18 cellular contexts compared by ENCODE assay signal in the genomic region with DNA sequence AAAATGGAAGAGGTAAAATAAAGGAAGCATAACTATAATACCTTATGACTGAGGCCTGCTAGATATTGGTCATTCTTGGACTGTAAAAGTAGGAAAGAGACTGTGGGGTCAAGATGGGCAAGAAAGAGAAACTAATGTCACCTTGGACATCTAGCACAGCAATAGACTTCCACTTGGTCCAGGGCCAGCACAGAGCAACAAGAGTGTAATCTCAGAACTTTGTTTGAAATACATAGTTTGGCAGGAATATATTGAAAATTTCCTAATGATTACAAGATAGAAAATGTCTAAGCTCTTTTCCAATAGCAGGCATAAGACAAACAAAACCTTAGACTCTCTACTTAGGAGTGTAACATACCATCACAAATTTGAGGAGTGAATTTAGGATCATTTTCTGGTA. TPM values are rescaled to one million over a fixed set of nuclear protein-coding genes. Genes with fewer than 3 reads are reported as not detected.
DNase-seq lines count a peak whose midpoint lies in the region; ATAC-seq, FAIRE-seq and TF ChIP-seq lines count a peak whose summit lies in the region.
"Had no signal": no experiment of that assay in that cellular context is flagged by ENCODE, and none has a peak within 500 bp of the region (broad histone marks: within the 10 kb centered on the region; RNA-seq: fewer than 3 reads in every experiment).

No MANE protein-coding gene starts in this region.

- no peak for TF ChIP-seq CTCF in keratinocyte (optimal IDR thresholded peaks at IDR 0.05 in 1 of 3, IDR thresholded peaks at IDR 0.05 in 1 of 3, conservative IDR thresholded peaks at IDR 0.05 in 1 of 3; ENCODE audit: extremely low read depth in 1 of 3, insufficient read depth in 2 of 3, low read length in 3 of 3)

- no peak for TF ChIP-seq POLR2A in H54 (IDR thresholded peaks at IDR 0.05; ENCODE audit: low read depth, low read length)

- H3K79me2 ChIP-seq in keratinocyte (ENCODE audit: control insufficient read depth, insufficient read depth, low read length): peaks cover 79% of the 10 kb centered on the region

- dilution Hi-C loops in keratinocyte (cut with MboI; ENCODE audit: extremely low pct_ligation_motif_present, low sequenced_read_pairs): no loop called here

- ATAC-seq in activated T-cell treated with anti-CD3 and anti-CD28 coated beads, Interleukin-2, amount 50 U/mL, for 72 hours (replicated peaks in 1 of 2): no peak
- ATAC-seq in HG03565 (IDR thresholded peaks at IDR 0.05; ENCODE audit: unreplicated experiment): no peak
- ATAC-seq: Right ventricle myocardium inferior, WTC11 had no signal

- peak overlapping the region; percentile 87 for H3K4me2 ChIP-seq in keratinocyte (ENCODE audit: control insufficient read depth, extremely low read depth, insufficient read depth, low read depth, low read length)

- no peak for DNase-seq in activated T-cell treated with anti-CD3 and anti-CD28 coated beads, Interleukin-2, amount 50 U/mL, for 72 hours
- no peak for DNase-seq in activated T-cell treated with anti-CD3 and anti-CD28 coated beads, Interleukin-2, amount 50 U/mL, for 1 hour
- DNase-seq in H54 (ENCODE audit: insufficient read length, low spot score) (no peak), keratinocyte (ENCODE audit: low read depth, low spot score) (no peak), T-helper 9 cell (no peak), NCI-H524 treated with DMSO at 0.1 percent for 48 hours (lab: John Stamatoyannopoulos, UW) (no peak)
- DNase-seq in activated naive CD8-positive, alpha-beta T cell treated with anti-CD3 and anti-CD28 coated beads for 36 hours: no peak
- DNase-seq: esophagus squamous epithelium; kidney; NCI-H1092 treated with DMSO at 0.1 percent for 48 hours; NCI-H2081 treated with DMSO at 0.1 percent for 48 hours; NCI-H524; stimulated activated CD4-positive, alpha-beta T cell treated with anti-CD3 and anti-CD28 coated beads, Interleukin-2, amount 100 ng/mL, for 24 hours had no signal

- no peaks in the 10 kb centered on the region for H3K36me3 ChIP-seq in keratinocyte (ENCODE audit: control insufficient read depth in 2 of 2, extremely low read depth in 1 of 2, insufficient read depth in 2 of 2, low read length in 2 of 2)
- H3K36me3 ChIP-seq: esophagus squamous epithelium had no signal

- no peaks in the 10 kb centered on the region for H4K20me1 ChIP-seq in keratinocyte (ENCODE audit: control insufficient read depth, extremely low read depth, insufficient read depth, low read length)

- H3K27ac ChIP-seq in keratinocyte (ENCODE audit: control insufficient read depth, insufficient read depth, low read length): peak overlapping the region; percentile 45
- H3K27ac ChIP-seq: esophagus squamous epithelium had no signal

- no peaks in the 10 kb centered on the region for H3K9me3 Mint-ChIP-seq in activated T-cell treated with anti-CD3 and anti-CD28 coated beads, Interleukin-2, amount 50 U/mL, for 72 hours
- no peaks in the 10 kb centered on the region for H3K9me3 Mint-ChIP-seq in activated naive CD8-positive, alpha-beta T cell treated with anti-CD3 and anti-CD28 coated beads for 36 hours
- H3K9me3 Mint-ChIP-seq: WTC11 had no signal

- H3K36me3 Mint-ChIP-seq in activated T-cell treated with anti-CD3 and anti-CD28 coated beads, Interleukin-2, amount 50 U/mL, for 72 hours (ENCODE audit: insufficient read depth in 2 of 2): peaks cover 8 to 34% of the 10 kb centered on the region in 2 donors
- H3K36me3 Mint-ChIP-seq in activated naive CD8-positive, alpha-beta T cell treated with anti-CD3 and anti-CD28 coated beads for 36 hours: peaks cover 53% of the 10 kb centered on the region
- H3K36me3 Mint-ChIP-seq: WTC11 had no signal

- H3K9me3 ChIP-seq in keratinocyte (ENCODE audit: control insufficient read depth, low read depth, low read length): no peaks in the 10 kb centered on the region
- H3K9me3 ChIP-seq: esophagus squamous epithelium had no signal

- peak overlapping the region in 1 of 3 experiments; percentile 19 for H3K4me3 ChIP-seq in keratinocyte (ENCODE audit: control insufficient read depth in 2 of 3, extremely low read depth in 1 of 3, insufficient read depth in 2 of 3, low read depth in 1 of 3, low read length in 3 of 3)
- H3K4me3 ChIP-seq: esophagus squamous epithelium had no signal

- H2AFZ ChIP-seq in keratinocyte (ENCODE audit: control insufficient read depth, low read length): no peak overlapping the region

- H3K9me1 ChIP-seq in keratinocyte (ENCODE audit: control insufficient read depth, extremely low read depth, insufficient read depth, low read length): no peaks in the 10 kb centered on the region

- FAIRE-seq in H54 (lab: Jason Lieb, UNC) (peak; percentile 52), keratinocyte (lab: Jason Lieb, UNC) (peak; percentile 52)
- FAIRE-seq: H1, kidney, urothelium cell line had no signal

- no peak overlapping the region for H3K9ac ChIP-seq in keratinocyte (ENCODE audit: control insufficient read depth, extremely low read depth, insufficient read depth, low read length)

- H3K4me1 ChIP-seq in keratinocyte (ENCODE audit: control insufficient read depth, extremely low read depth, insufficient read depth, low read length): peaks cover 30% of the 10 kb centered on the region

- peak overlapping the region; percentile 77 to 82 for H3K4me3 Mint-ChIP-seq in activated T-cell treated with anti-CD3 and anti-CD28 coated beads, Interleukin-2, amount 50 U/mL, for 72 hours
- no peak overlapping the region for H3K4me3 Mint-ChIP-seq in activated naive CD8-positive, alpha-beta T cell treated with anti-CD3 and anti-CD28 coated beads for 36 hours
- H3K4me3 Mint-ChIP-seq: WTC11 had no signal

- no peaks in the 10 kb centered on the region for H3K27me3 Mint-ChIP-seq in activated T-cell treated with anti-CD3 and anti-CD28 coated beads, Interleukin-2, amount 50 U/mL, for 72 hours (ENCODE audit: low read depth)
- no peaks in the 10 kb centered on the region for H3K27me3 Mint-ChIP-seq in activated naive CD8-positive, alpha-beta T cell treated with anti-CD3 and anti-CD28 coated beads for 36 hours

- peak overlapping the region; percentile 49 for H3K27ac Mint-ChIP-seq in activated T-cell treated with anti-CD3 and anti-CD28 coated beads, Interleukin-2, amount 50 U/mL, for 72 hours
- H3K27ac Mint-ChIP-seq in activated naive CD8-positive, alpha-beta T cell treated with anti-CD3 and anti-CD28 coated beads for 36 hours: peak overlapping the region; percentile 69
- H3K27ac Mint-ChIP-seq: WTC11 had no signal

- H3K27me3 ChIP-seq in keratinocyte (ENCODE audit: control insufficient read depth, extremely low read depth, insufficient read depth, low read length): no peaks in the 10 kb centered on the region

- H3K4me1 Mint-ChIP-seq in activated T-cell treated with anti-CD3 and anti-CD28 coated beads, Interleukin-2, amount 50 U/mL, for 72 hours (ENCODE audit: low read depth): peaks cover 80% of the 10 kb centered on the region
- peaks cover 55% of the 10 kb centered on the region for H3K4me1 Mint-ChIP-seq in activated naive CD8-positive, alpha-beta T cell treated with anti-CD3 and anti-CD28 coated beads for 36 hours

RNA-seq across cellular contexts. Expression of a gene that starts 4.6 kb away (rescaled TPM):
- total RNA-seq in activated T-cell treated with anti-CD3 and anti-CD28 coated beads, Interleukin-2, amount 50 U/mL, for 72 hours: 10 to 100 TPM; 33.1 to 36.7 TPM
- total RNA-seq in activated naive CD8-positive, alpha-beta T cell treated with anti-CD3 and anti-CD28 coated beads for 36 hours: 10 to 100 TPM; 31.7 to 32.3 TPM
- 8.6 to 18.4 TPM (median 15.7 TPM) in 3 replicates for polyA plus RNA-seq in keratinocyte
- polyA plus RNA-seq in keratinocyte (2011; ENCODE audit: low read depth): 1.8 TPM
- polyA plus RNA-seq in keratinocyte (2011; cell fraction: cytosol; rRNA removed): 3.9 and 8.3 TPM in 2 replicates
- polyA plus RNA-seq in keratinocyte (2011; cell fraction: nucleus; rRNA removed): 12.3 and 15.8 TPM in 2 replicates
- 3.3 and 11.5 TPM in 2 replicates for polyA plus RNA-seq in keratinocyte (2012; ENCODE audit: low replicate concordance)
- polyA minus RNA-seq in keratinocyte: 7.5 to 24.6 TPM (median 11.1 TPM) in 3 replicates
- 9.0 TPM for polyA minus RNA-seq in keratinocyte (2011; cell fraction: cytosol; rRNA and poly(A)+ RNA removed)
- polyA minus RNA-seq in keratinocyte (2011; cell fraction: nucleus; rRNA and poly(A)+ RNA removed): 17.0 and 26.4 TPM in 2 replicates
